10 cellular contexts compared by ENCODE assay signal in the genomic region with DNA sequence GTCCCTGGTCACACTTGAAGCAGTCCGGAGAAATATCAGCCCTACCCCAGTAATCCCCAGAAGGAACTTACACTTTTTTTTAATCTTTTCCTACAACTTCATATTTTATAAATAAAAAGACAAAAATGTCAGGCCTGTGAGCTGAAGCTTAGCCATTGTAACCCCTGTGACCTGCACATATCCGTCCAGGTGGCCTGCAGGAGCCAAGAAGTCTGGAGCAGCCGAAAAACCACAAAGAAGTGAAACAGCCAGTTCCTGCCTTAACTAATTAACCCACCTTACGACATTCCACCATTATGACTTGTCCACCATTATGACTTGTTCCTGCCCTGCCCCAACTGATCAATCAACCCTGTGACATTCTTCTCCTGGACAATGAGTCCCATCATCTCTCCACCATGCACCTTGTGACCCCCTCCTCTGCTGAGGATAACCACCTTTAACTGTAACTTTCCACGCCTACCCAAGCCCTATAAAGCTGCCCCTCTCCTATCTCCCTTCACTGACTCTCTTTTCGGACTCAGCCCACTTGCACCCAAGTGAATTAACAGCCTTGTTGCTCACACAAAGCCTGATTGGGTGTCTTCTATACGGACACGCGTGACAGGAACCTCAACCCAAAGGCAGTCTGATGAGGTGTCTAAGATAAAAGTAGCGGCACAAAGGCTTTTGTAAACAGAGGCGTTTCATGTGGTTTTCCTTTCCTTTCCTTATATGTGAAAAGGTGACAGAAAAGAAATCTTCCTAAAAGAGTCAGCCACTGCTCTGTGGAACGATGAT. TPM values are rescaled to one million over a fixed set of nuclear protein-coding genes. Genes with fewer than 3 reads are reported as not detected.
DNase-seq lines count a peak whose midpoint lies in the region; TF ChIP-seq lines count a peak whose summit lies in the region.
"Not testable (repeated sequence)": the region's sequence is repeated elsewhere in the genome, so short reads cannot be mapped to it uniquely, and the experiment has no call there.
"Had no signal": no experiment of that assay in that cellular context is flagged by ENCODE, and none has a peak within 500 bp of the region (broad histone marks: within the 10 kb centered on the region; RNA-seq: fewer than 3 reads in every experiment).

No MANE protein-coding gene starts in this region.

- H3K27ac ChIP-seq in OCI-LY7 (ENCODE audit: low read depth, low read length, poor library complexity, severe bottlenecking): peak overlapping the region; percentile 89
- H3K27ac ChIP-seq in esophagus muscularis mucosa (replicated peaks in 1 of 4): peak overlapping the region; percentile 97 to 99 (median 98)
- H3K27ac ChIP-seq in urinary bladder (ENCODE audit: low read depth): peak overlapping the region; percentile 100

- TF ChIP-seq POLR2A in esophagus muscularis mucosa (IDR thresholded peaks at IDR 0.05; ENCODE audit: low read depth): not testable (repeated sequence)

- intact Hi-C loops in OCI-LY7 (cut with micrococcal nuclease; ENCODE audit: unreplicated experiment): loop anchor here (2.0 kb wide), 2 partner anchors 275 to 457 kb away; a partner anchor contains a TSS
- intact Hi-C loops in activated CD4-positive, alpha-beta T cell treated with anti-CD3 and anti-CD28 coated beads, Interleukin-2, amount 10 ng/mL, durations not matched to agents 24 days and 14 days (cut with micrococcal nuclease): loop anchor here (5.0 to 10.0 kb wide), 2 partner anchors 239 to 362 kb away; a partner anchor contains a TSS
- intact Hi-C loops in esophagus muscularis mucosa (cut with DNase I): not testable (repeated sequence)

- H3K4me3 ChIP-seq in GM06990 (replicated peaks; ENCODE audit: low read depth, low read length) (peak overlapping the region; percentile 81), OCI-LY7 (ENCODE audit: low read depth, low read length, poor library complexity, severe bottlenecking) (peak overlapping the region; percentile 82), esophagus muscularis mucosa (peak overlapping the region; percentile 79 to 98 (median 86)), urinary bladder (ENCODE audit: low read depth, low read length) (peak overlapping the region; percentile 56)

- peak overlapping the region; percentile 77 for H3K4me2 ChIP-seq in OCI-LY7 (ENCODE audit: low read length)

- not testable (repeated sequence) for DNase-seq in GM06990 (ENCODE audit: extremely low read depth, insufficient read length); esophagus muscularis mucosa (ENCODE audit: extremely low spot score)
- DNase-seq in OCI-LY7 (ENCODE audit: low spot score) (peak; percentile 37), mesenteric fat pad (ENCODE audit: low spot score) (peak; percentile 3)
- DNase-seq in activated CD4-positive, alpha-beta T cell treated with anti-CD3 and anti-CD28 coated beads, Interleukin-2, amount 10 ng/mL, durations not matched to agents 24 days and 14 days: peak; percentile 90
- DNase-seq in activated naive CD8-positive, alpha-beta T cell treated with anti-CD3 and anti-CD28 coated beads for 36 hours: peak; percentile 19
- DNase-seq in stimulated activated CD4-positive, alpha-beta T cell treated with anti-CD3 and anti-CD28 coated beads, Interleukin-2, amount 100 ng/mL, for 24 hours: peak; percentile 22 to 43

- H3K9me3 ChIP-seq in OCI-LY7 (ENCODE audit: low read length); esophagus muscularis mucosa: not testable (repeated sequence)

- H3K4me1 ChIP-seq in OCI-LY7 (ENCODE audit: insufficient read depth, low read length, poor library complexity, severe bottlenecking) (peaks cover 18% of the 10 kb centered on the region), esophagus muscularis mucosa (peaks cover 7 to 16% (median 14%) of the 10 kb centered on the region in 4 donors)
- H3K4me1 ChIP-seq in urinary bladder (ENCODE audit: insufficient read depth): not testable (repeated sequence)

- not testable (repeated sequence) for H3K27me3 Mint-ChIP-seq in activated CD4-positive, alpha-beta T cell treated with anti-CD3 and anti-CD28 coated beads, Interleukin-2, amount 10 ng/mL, durations not matched to agents 24 days and 14 days; activated naive CD8-positive, alpha-beta T cell treated with anti-CD3 and anti-CD28 coated beads for 36 hours

- not testable (repeated sequence) for H3K79me2 ChIP-seq in OCI-LY7 (ENCODE audit: insufficient read depth, low read depth, low read length)

- H3K27me3 ChIP-seq in GM06990 (replicated peaks; ENCODE audit: control insufficient read depth, insufficient read depth, low read length): not testable (repeated sequence)
- H3K27me3 ChIP-seq in esophagus muscularis mucosa: peaks cover 0 to 13% (median 0%) of the 10 kb centered on the region in 4 donors

- H3K9me2 ChIP-seq in OCI-LY7 (ENCODE audit: insufficient read depth, low read length): not testable (repeated sequence)

- H3K9me3 Mint-ChIP-seq in activated CD4-positive, alpha-beta T cell treated with anti-CD3 and anti-CD28 coated beads, Interleukin-2, amount 10 ng/mL, durations not matched to agents 24 days and 14 days; activated naive CD8-positive, alpha-beta T cell treated with anti-CD3 and anti-CD28 coated beads for 36 hours: not testable (repeated sequence)

- H3K27ac Mint-ChIP-seq in activated CD4-positive, alpha-beta T cell treated with anti-CD3 and anti-CD28 coated beads, Interleukin-2, amount 10 ng/mL, durations not matched to agents 24 days and 14 days: peak overlapping the region; percentile 98
- peak overlapping the region; percentile 97 for H3K27ac Mint-ChIP-seq in activated naive CD8-positive, alpha-beta T cell treated with anti-CD3 and anti-CD28 coated beads for 36 hours

- 38% methylated on average over 12 of the region's 12 CpGs for WGBS in esophagus muscularis mucosa
- WGBS in urinary bladder: 31% methylated on average over 12 of the region's 12 CpGs

- peak overlapping the region; percentile 87 for H3K4me3 Mint-ChIP-seq in activated CD4-positive, alpha-beta T cell treated with anti-CD3 and anti-CD28 coated beads, Interleukin-2, amount 10 ng/mL, durations not matched to agents 24 days and 14 days
- peak overlapping the region; percentile 88 for H3K4me3 Mint-ChIP-seq in activated naive CD8-positive, alpha-beta T cell treated with anti-CD3 and anti-CD28 coated beads for 36 hours

- POLR2A ChIA-PET in OCI-LY7 (lab: Charles Lee): interaction anchor here (0.7 kb wide), 1 partner anchor 812 kb away, joined by 3 read pairs; no protein-coding TSS in a partner anchor

- H2AFZ ChIP-seq in OCI-LY7 (ENCODE audit: low read length): peak overlapping the region; percentile 86

- CTCF ChIA-PET in OCI-LY7 (lab: Charles Lee; ENCODE audit: unreplicated experiment): not testable (repeated sequence)

- H3K36me3 Mint-ChIP-seq in activated CD4-positive, alpha-beta T cell treated with anti-CD3 and anti-CD28 coated beads, Interleukin-2, amount 10 ng/mL, durations not matched to agents 24 days and 14 days (ENCODE audit: low read depth); activated naive CD8-positive, alpha-beta T cell treated with anti-CD3 and anti-CD28 coated beads for 36 hours: not testable (repeated sequence)

- TF ChIP-seq CTCF in GM06990 (IDR thresholded peaks at IDR 0.05; ENCODE audit: insufficient read depth, low read length, poor library complexity, severe bottlenecking); OCI-LY7 (conservative IDR thresholded peaks at IDR 0.05; ENCODE audit: low read length); esophagus muscularis mucosa (IDR thresholded peaks at IDR 0.05): not testable (repeated sequence)

- H3K36me3 ChIP-seq in GM06990 (ENCODE audit: control insufficient read depth, insufficient read depth, low read length); OCI-LY7 (ENCODE audit: insufficient read depth, low read length); esophagus muscularis mucosa; urinary bladder (ENCODE audit: insufficient read depth): not testable (repeated sequence)

- H4K20me1 ChIP-seq in OCI-LY7 (ENCODE audit: insufficient read depth, low read length): not testable (repeated sequence)

- TF ChIP-seq EP300 in esophagus muscularis mucosa (IDR thresholded peaks at IDR 0.05): not testable (repeated sequence)

- H3K4me1 Mint-ChIP-seq in activated CD4-positive, alpha-beta T cell treated with anti-CD3 and anti-CD28 coated beads, Interleukin-2, amount 10 ng/mL, durations not matched to agents 24 days and 14 days: peaks cover 13% of the 10 kb centered on the region
- H3K4me1 Mint-ChIP-seq in activated naive CD8-positive, alpha-beta T cell treated with anti-CD3 and anti-CD28 coated beads for 36 hours: peaks cover 12% of the 10 kb centered on the region

- BruUV-seq in OCI-LY7 (replicated peaks; lab: Mats Ljungman, UMichigan): not testable (repeated sequence)

RNA-seq across cellular contexts. Expression of a gene that starts 20.3 kb away (rescaled TPM):
- not detected in 2 replicates for total RNA-seq in OCI-LY7 (2014; rRNA removed; shearing (Covaris generic))
- 0.11 TPM in 1 of 2 replicates, not detected in the other for total RNA-seq in OCI-LY7 (2022)
- 0.05 TPM in 1 of 2 replicates, not detected in the other for total RNA-seq in activated CD4-positive, alpha-beta T cell treated with anti-CD3 and anti-CD28 coated beads, Interleukin-2, amount 10 ng/mL, durations not matched to agents 24 days and 14 days
- total RNA-seq in activated naive CD8-positive, alpha-beta T cell treated with anti-CD3 and anti-CD28 coated beads for 36 hours: not detected
- not detected for total RNA-seq in esophagus muscularis mucosa
- not detected for total RNA-seq in mesenteric fat pad
- total RNA-seq in urinary bladder: 0.05 TPM
- polyA plus RNA-seq in urinary bladder: not detected
- total RNA-seq: omental fat pad had no signal

RNA-seq across cellular contexts. Expression of a gene that starts 48.3 kb away (rescaled TPM):
- not detected in 2 replicates for total RNA-seq in OCI-LY7 (2014; rRNA removed; shearing (Covaris generic))
- not detected in 2 replicates for total RNA-seq in OCI-LY7 (2022)
- not detected in 2 replicates for total RNA-seq in activated CD4-positive, alpha-beta T cell treated with anti-CD3 and anti-CD28 coated beads, Interleukin-2, amount 10 ng/mL, durations not matched to agents 24 days and 14 days
- total RNA-seq in activated naive CD8-positive, alpha-beta T cell treated with anti-CD3 and anti-CD28 coated beads for 36 hours: not detected
- under 1 TPM in 1 of 4 donors, not detected in 3; 0.06 TPM for total RNA-seq in esophagus muscularis mucosa
- total RNA-seq in mesenteric fat pad: not detected
- total RNA-seq in urinary bladder: not detected
- polyA plus RNA-seq in urinary bladder: 0.01 TPM
- total RNA-seq: omental fat pad; T-helper 1 cell treated with Interleukin-12 subunit alpha and Interleukin-12 subunit beta and Interleukin-4 antibody, amounts not matched to agents 30 ng/mL and 1 ng/mL, for 36 hours had no signal
